In the genomic region with DNA sequence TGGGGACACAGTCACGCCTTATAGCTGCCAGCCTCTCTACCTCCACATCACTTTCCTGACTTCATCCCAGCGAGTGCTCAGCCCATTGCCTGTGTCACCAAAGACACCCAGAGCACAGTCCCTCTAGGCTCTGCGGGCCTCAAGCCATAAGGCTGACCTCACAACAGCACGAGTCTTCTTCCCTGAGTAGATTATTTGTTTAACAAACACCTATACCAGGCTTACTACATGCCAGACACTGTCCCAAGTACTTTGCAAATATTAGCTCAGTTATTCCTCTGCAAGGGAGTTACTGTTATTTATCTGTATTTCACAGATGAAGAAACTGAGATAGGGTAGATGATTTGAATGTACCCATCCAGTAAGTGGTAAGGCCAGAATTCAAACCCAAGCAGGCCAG, we compare ENCODE assay signal across 23 cellular contexts.
DNase-seq lines count a peak whose midpoint lies in the region; ATAC-seq, FAIRE-seq and TF ChIP-seq lines count a peak whose summit lies in the region.
"Had no signal": no experiment of that assay in that cellular context is flagged by ENCODE, and none has a peak within 500 bp of the region (broad histone marks: within the 10 kb centered on the region; RNA-seq: fewer than 3 reads in every experiment).

No MANE protein-coding gene starts in this region.

- CTCF ChIA-PET in HepG2 (lab: Yijun Ruan, JAX; ENCODE audit: low intra/inter-chr PET ratio, low total read pairs), result no interaction called here

- no peaks in the 10 kb centered on the region for H3K4me1 ChIP-seq in HepG2 (ENCODE audit: insufficient read depth, low read length)
- no peaks in the 10 kb centered on the region for H3K4me1 ChIP-seq in right lobe of liver
- peaks cover 13 to 14% of the 10 kb centered on the region in 2 experiments for H3K4me1 ChIP-seq in trophoblast cell (ENCODE audit: control insufficient read depth in 1 of 2, insufficient read depth in 2 of 2, low read length in 2 of 2)
- H3K4me1 ChIP-seq: BE2C had no signal

- H2BK12ac ChIP-seq in trophoblast cell (ENCODE audit: low read length), result peak overlapping the region; percentile 34

- H3K27me3 ChIP-seq in HepG2 (ENCODE audit: control insufficient read depth in 1 of 2, insufficient read depth in 2 of 2, low read length in 2 of 2) (peaks cover 0 to 2% of the 10 kb centered on the region in 2 experiments; a peak in 2 of 5 replicates), right lobe of liver (no peaks in the 10 kb centered on the region), trophoblast cell (ENCODE audit: insufficient read depth, low read length) (no peaks in the 10 kb centered on the region)
- H3K27me3 ChIP-seq: BE2C, SJSA1 had no signal

- intact Hi-C loops in HepG2 (cut with micrococcal nuclease; ENCODE audit: unreplicated experiment) (no loop called here), right lobe of liver (cut with DNase I) (no loop called here)

- H3K79me2 ChIP-seq in HepG2 (ENCODE audit: insufficient read depth, low read length) (no peaks in the 10 kb centered on the region), trophoblast cell (ENCODE audit: control insufficient read depth, insufficient read depth, low read length, poor library complexity) (no peaks in the 10 kb centered on the region)

- peak overlapping the region; percentile 44 for H2AK5ac ChIP-seq in trophoblast cell (ENCODE audit: low read length)

- no peaks in the 10 kb centered on the region for H4K20me1 ChIP-seq in HepG2 (ENCODE audit: insufficient read depth, low read length)

- no peak for TF ChIP-seq POLR2A in HepG2 (IDR thresholded peaks at IDR 0.05; ENCODE audit: insufficient read depth in 1 of 2, low read depth in 2 of 2, low read length in 2 of 2)
- TF ChIP-seq POLR2A in right lobe of liver (IDR thresholded peaks at IDR 0.05), result no peak

- no peak overlapping the region for H4K12ac ChIP-seq in trophoblast cell (ENCODE audit: low read depth, low read length)

- H3K23ac ChIP-seq in trophoblast cell (ENCODE audit: low read length), result no peak overlapping the region

- peak overlapping the region; percentile 32 for H4K91ac ChIP-seq in trophoblast cell (ENCODE audit: low read depth, low read length)

- H2BK5ac ChIP-seq in trophoblast cell (ENCODE audit: low read depth, low read length, poor library complexity), result no peak overlapping the region

- POLR2A ChIA-PET in HepG2 (lab: Yijun Ruan, JAX), result no interaction called here

- H3K36me3 ChIP-seq in HepG2 (replicated peaks in 1 of 2; ENCODE audit: control insufficient read depth in 1 of 2, insufficient read depth in 2 of 2, low read length in 2 of 2) (no peaks in the 10 kb centered on the region), right lobe of liver (no peaks in the 10 kb centered on the region), trophoblast cell (ENCODE audit: control insufficient read depth in 1 of 2, insufficient read depth in 2 of 2, low read length in 2 of 2) (no peaks in the 10 kb centered on the region)
- H3K36me3 ChIP-seq: BE2C, SJSA1 had no signal

- peak; percentile 57; the same call in 2 of the 3 replicates for ATAC-seq in HepG2
- ATAC-seq in right lobe of liver, result no peak
- no peak for ATAC-seq in GM19324 (IDR thresholded peaks at IDR 0.05; ENCODE audit: low FRiP score, unreplicated experiment)

- in situ Hi-C loops in HepG2 (cut with HindIII; ENCODE audit: extremely low pct_ligation_motif_present, low pct_unique_long_range_greater_than_20kb), result no loop called here

- 25% methylated on average over 4 of the region's 4 CpGs for WGBS in HepG2 (ENCODE audit: low lambda C conversion rate)
- 83% methylated on average over 1 of the region's 4 CpGs for WGBS in right lobe of liver (ENCODE audit: insufficient coverage, low coverage, low lambda C conversion rate, missing lambda C conversion rate)
- WGBS in trophoblast cell (ENCODE audit: extremely low coverage, insufficient coverage, insufficient read length), result no CpG with 5 or more reads among the region's 4 CpGs

- H3K4me3 ChIP-seq in HepG2 (replicated peaks in 1 of 3; ENCODE audit: insufficient read depth in 1 of 3, low read depth in 2 of 3, low read length in 3 of 3) (no peak overlapping the region), right lobe of liver (no peak overlapping the region), trophoblast cell (ENCODE audit: low read depth, low read length) (no peak overlapping the region)
- H3K4me3 ChIP-seq: SJSA1 had no signal

- H3K27ac ChIP-seq in HepG2 (ENCODE audit: extremely low read length, insufficient read depth, low read length), result no peak overlapping the region
- no peak overlapping the region for H3K27ac ChIP-seq in right lobe of liver
- H3K27ac ChIP-seq in trophoblast cell (ENCODE audit: low read depth, low read length), result no peak overlapping the region
- H3K27ac ChIP-seq: KMS-11, SJSA1 had no signal

- DNase-seq in HepG2 (ENCODE audit: low spot score), result no peak
- DNase-seq in right lobe of liver, result no peak
- peak; percentile 22 for DNase-seq in NCI-H526 treated with DMSO at 0.1 percent for 48 hours (lab: John Stamatoyannopoulos, UW)
- DNase-seq in trophoblast cell, result no peak
- DNase-seq in activated gamma-delta T cell (lab: John Stamatoyannopoulos, UW), result no peak
- DNase-seq in NCI-H1105 (lab: John Stamatoyannopoulos, UW), result no peak
- DNase-seq: 8988T; ACHN; BE2C; CD4-positive, CD25-positive, alpha-beta regulatory T cell; HCEC 1CT; NCI-H1092; NCI-H1436; NCI-H187; NCI-H446 treated with DMSO at 0.1 percent for 48 hours; Right ventricle myocardium superior; RPMI8226 had no signal

- H3K9ac ChIP-seq in HepG2 (ENCODE audit: insufficient read depth, low read depth, low read length) (no peak overlapping the region), trophoblast cell (ENCODE audit: low read length) (no peak overlapping the region)
- H3K9ac ChIP-seq: KMS-11 had no signal

- TF ChIP-seq EP300 in HepG2 (IDR thresholded peaks at IDR 0.05; ENCODE audit: low read depth in 2 of 2, low read length in 2 of 2), result no peak
- no peak for TF ChIP-seq EP300 in HepG2 (CRISPR knock-in tag; IDR thresholded peaks at IDR 0.05; ENCODE audit: borderline replicate concordance)

- no peak overlapping the region for H3K18ac ChIP-seq in trophoblast cell (ENCODE audit: low read length)

- H3K4me2 ChIP-seq in HepG2 (ENCODE audit: low read depth, low read length) (no peak overlapping the region), trophoblast cell (ENCODE audit: low read length) (no peak overlapping the region)
- H3K4me2 ChIP-seq: KMS-11 had no signal

- BruUV-seq in HepG2 (replicated peaks; lab: Mats Ljungman, UMichigan), result no TSS peak

- peaks cover 13% of the 10 kb centered on the region for H3K79me1 ChIP-seq in trophoblast cell (ENCODE audit: low read length)

- H3K4ac ChIP-seq in trophoblast cell (ENCODE audit: low read depth, low read length), result no peak overlapping the region

- H3K9me3 ChIP-seq in HepG2 (ENCODE audit: low read length), result no peaks in the 10 kb centered on the region
- no peaks in the 10 kb centered on the region for H3K9me3 ChIP-seq in right lobe of liver
- H3K9me3 ChIP-seq in trophoblast cell (ENCODE audit: insufficient read depth, low read depth, low read length), result no peaks in the 10 kb centered on the region
- H3K9me3 ChIP-seq: BE2C, SJSA1 had no signal

- no peak overlapping the region for H4K8ac ChIP-seq in trophoblast cell (ENCODE audit: low read depth, low read length)

- H2AFZ ChIP-seq in HepG2 (ENCODE audit: low read length) (no peak overlapping the region), trophoblast cell (ENCODE audit: insufficient read depth, low read length, poor library complexity) (no peak overlapping the region)

- peak overlapping the region; percentile 17 for H3K14ac ChIP-seq in trophoblast cell (ENCODE audit: low read length)

- no peak for TF ChIP-seq RAD21 in HepG2 (CRISPR knock-in tag; IDR thresholded peaks at IDR 0.05)

- FAIRE-seq in HepG2 (lab: Jason Lieb, UNC), result no peak
- FAIRE-seq: D721Med, G401.6, H1 had no signal

- TF ChIP-seq CTCF in HepG2 (CRISPR knock-in tag; IDR thresholded peaks at IDR 0.05) (no peak), right lobe of liver (IDR thresholded peaks at IDR 0.05) (no peak)

- H2BK120ac ChIP-seq in trophoblast cell (ENCODE audit: insufficient read depth, low read length, poor library complexity), result peak overlapping the region; percentile 25

TF ChIP-seq in HepG2, 621 proteins besides CTCF, POLR2A, EP300 and RAD21 (continues in another document):
- TF ChIP-seq REPIN1 (CRISPR knock-in tag; IDR thresholded peaks at IDR 0.05; ENCODE audit: borderline replicate concordance, low read depth) (no peak), ZNF776 (CRISPR knock-in tag; IDR thresholded peaks at IDR 0.05) (no peak), ATM (IDR thresholded peaks at IDR 0.05; ENCODE audit: borderline replicate concordance) (no peak)
